ENCODE assay signal across 11 cellular contexts in the genomic region with DNA sequence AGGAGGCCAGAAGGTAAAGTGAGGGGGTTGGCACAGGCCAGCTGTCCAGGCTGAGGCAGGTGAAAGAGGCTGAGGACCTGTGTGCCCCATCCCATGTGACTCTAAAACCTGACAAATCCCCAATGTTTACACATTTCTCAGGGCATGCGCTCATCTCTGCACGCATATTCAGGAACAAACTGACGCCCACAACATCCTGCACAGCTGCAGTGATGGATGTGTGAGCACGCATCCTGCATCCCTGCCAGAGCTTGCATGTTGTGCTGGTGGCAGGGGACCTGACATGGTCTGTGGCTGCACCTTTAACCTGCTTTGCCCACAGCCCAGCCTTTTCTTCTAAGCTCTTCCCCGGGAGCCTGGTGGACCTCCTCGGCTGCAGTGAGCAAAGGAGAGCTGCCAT.
DNase-seq lines count a peak whose midpoint lies in the region; ATAC-seq lines count a peak whose summit lies in the region.
"Had no signal": no experiment of that assay in that cellular context is flagged by ENCODE, and none has a peak within 500 bp of the region (broad histone marks: within the 10 kb centered on the region; RNA-seq: fewer than 3 reads in every experiment).

No MANE protein-coding gene starts in this region.

- peak overlapping the region; percentile 89 for H3K27ac Mint-ChIP-seq in activated CD4-positive, alpha-beta T cell treated with anti-CD3 and anti-CD28 coated beads, Interleukin-2, amount 10 ng/mL, durations not matched to agents 7 days and 5 days
- no peak overlapping the region for H3K27ac Mint-ChIP-seq in stimulated activated effector memory CD8-positive, alpha-beta T cell treated with anti-CD3 and anti-CD28 coated beads, Interleukin-12 subunit alpha, Interleukin-12 subunit beta, amount 100 ng/mL, for 72 hours
- H3K27ac Mint-ChIP-seq: nephron had no signal

- peaks cover 1% of the 10 kb centered on the region for H3K36me3 Mint-ChIP-seq in activated CD4-positive, alpha-beta T cell treated with anti-CD3 and anti-CD28 coated beads, Interleukin-2, amount 10 ng/mL, durations not matched to agents 7 days and 5 days (ENCODE audit: low read depth)
- no peaks in the 10 kb centered on the region for H3K36me3 Mint-ChIP-seq in stimulated activated effector memory CD8-positive, alpha-beta T cell treated with anti-CD3 and anti-CD28 coated beads, Interleukin-12 subunit alpha, Interleukin-12 subunit beta, amount 100 ng/mL, for 72 hours

- H3K9me3 Mint-ChIP-seq in activated CD4-positive, alpha-beta T cell treated with anti-CD3 and anti-CD28 coated beads, Interleukin-2, amount 10 ng/mL, durations not matched to agents 7 days and 5 days, result no peaks in the 10 kb centered on the region
- no peaks in the 10 kb centered on the region for H3K9me3 Mint-ChIP-seq in stimulated activated effector memory CD8-positive, alpha-beta T cell treated with anti-CD3 and anti-CD28 coated beads, Interleukin-12 subunit alpha, Interleukin-12 subunit beta, amount 100 ng/mL, for 72 hours

- peak; percentile 56 for DNase-seq in activated CD4-positive, alpha-beta T cell treated with anti-CD3 and anti-CD28 coated beads, Interleukin-2, amount 10 ng/mL, durations not matched to agents 7 days and 5 days
- no peak for DNase-seq in activated CD4-positive, alpha-beta T cell treated with anti-CD3 and anti-CD28 coated beads for 4 hours
- peak; percentile 51 for DNase-seq in activated naive CD4-positive, alpha-beta T cell treated with anti-CD3 and anti-CD28 coated beads, Interleukin-2, amount 50 U/mL, for 16 hours
- no peak for DNase-seq in stimulated activated effector memory CD8-positive, alpha-beta T cell treated with anti-CD3 and anti-CD28 coated beads, Interleukin-12 subunit alpha, Interleukin-12 subunit beta, amount 100 ng/mL, for 72 hours (ENCODE audit: low spot score in 2 of 2)
- DNase-seq in ecto neural progenitor cell (ENCODE audit: low spot score) (no peak), NCI-H1105 treated with DMSO at 0.1 percent for 48 hours (lab: John Stamatoyannopoulos, UW) (no peak), HK-2 (ENCODE audit: unreplicated experiment) (no peak)
- DNase-seq: SIG-M5 had no signal

- POLR2A ChIA-PET in activated CD4-positive, alpha-beta T cell treated with anti-CD3 and anti-CD28 coated beads, Interleukin-2, amount 10 ng/mL, durations not matched to agents 7 days and 5 days (lab: Charles Lee), result interaction anchor here (1.1 kb wide), 1 partner anchor 18 kb away, joined by 5 read pairs; no protein-coding TSS in a partner anchor

- peak; percentile 33 for ATAC-seq in HG03565 (IDR thresholded peaks at IDR 0.05; ENCODE audit: unreplicated experiment)
- peak; percentile 67 for ATAC-seq in stimulated activated effector memory CD8-positive, alpha-beta T cell treated with anti-CD3 and anti-CD28 coated beads, Interleukin-12 subunit alpha, Interleukin-12 subunit beta, amount 100 ng/mL, for 72 hours
- ATAC-seq: esophagus mucosa had no signal

- H3K4me3 Mint-ChIP-seq in activated CD4-positive, alpha-beta T cell treated with anti-CD3 and anti-CD28 coated beads, Interleukin-2, amount 10 ng/mL, durations not matched to agents 7 days and 5 days, result peak overlapping the region; percentile 68
- no peak overlapping the region for H3K4me3 Mint-ChIP-seq in stimulated activated effector memory CD8-positive, alpha-beta T cell treated with anti-CD3 and anti-CD28 coated beads, Interleukin-12 subunit alpha, Interleukin-12 subunit beta, amount 100 ng/mL, for 72 hours
- H3K4me3 Mint-ChIP-seq: nephron had no signal

- H3K4me1 Mint-ChIP-seq in activated CD4-positive, alpha-beta T cell treated with anti-CD3 and anti-CD28 coated beads, Interleukin-2, amount 10 ng/mL, durations not matched to agents 7 days and 5 days, result peaks cover 38% of the 10 kb centered on the region
- peaks cover 6% of the 10 kb centered on the region for H3K4me1 Mint-ChIP-seq in stimulated activated effector memory CD8-positive, alpha-beta T cell treated with anti-CD3 and anti-CD28 coated beads, Interleukin-12 subunit alpha, Interleukin-12 subunit beta, amount 100 ng/mL, for 72 hours

- CTCF ChIA-PET in activated CD4-positive, alpha-beta T cell treated with anti-CD3 and anti-CD28 coated beads, Interleukin-2, amount 10 ng/mL, durations not matched to agents 7 days and 5 days (lab: Charles Lee), result interaction anchor here (1.0 to 3.0 kb wide), 5 partner anchors 16 to 429 kb away, joined by 3 to 20 read pairs (median 4); no protein-coding TSS in a partner anchor

- no peaks in the 10 kb centered on the region for H3K27me3 Mint-ChIP-seq in activated CD4-positive, alpha-beta T cell treated with anti-CD3 and anti-CD28 coated beads, Interleukin-2, amount 10 ng/mL, durations not matched to agents 7 days and 5 days

Comparison
In these comparisons a context has a peak if more than half of its experiments do, and no peak if none do; other contexts are left out.
1. DNase-seq: peak in activated CD4-positive, alpha-beta T cell treated with anti-CD3 and anti-CD28 coated beads, Interleukin-2, amount 10 ng/mL, durations not matched to agents 7 days and 5 days (single experiment) and activated naive CD4-positive, alpha-beta T cell treated with anti-CD3 and anti-CD28 coated beads, Interleukin-2, amount 50 U/mL, for 16 hours (single experiment); none in activated CD4-positive, alpha-beta T cell treated with anti-CD3 and anti-CD28 coated beads for 4 hours (0 of 2), stimulated activated effector memory CD8-positive, alpha-beta T cell treated with anti-CD3 and anti-CD28 coated beads, Interleukin-12 subunit alpha, Interleukin-12 subunit beta, amount 100 ng/mL, for 72 hours (0 of 2), ecto neural progenitor cell (single experiment), NCI-H1105 treated with DMSO at 0.1 percent for 48 hours (single experiment) and HK-2 (single experiment).